In the genomic region with DNA sequence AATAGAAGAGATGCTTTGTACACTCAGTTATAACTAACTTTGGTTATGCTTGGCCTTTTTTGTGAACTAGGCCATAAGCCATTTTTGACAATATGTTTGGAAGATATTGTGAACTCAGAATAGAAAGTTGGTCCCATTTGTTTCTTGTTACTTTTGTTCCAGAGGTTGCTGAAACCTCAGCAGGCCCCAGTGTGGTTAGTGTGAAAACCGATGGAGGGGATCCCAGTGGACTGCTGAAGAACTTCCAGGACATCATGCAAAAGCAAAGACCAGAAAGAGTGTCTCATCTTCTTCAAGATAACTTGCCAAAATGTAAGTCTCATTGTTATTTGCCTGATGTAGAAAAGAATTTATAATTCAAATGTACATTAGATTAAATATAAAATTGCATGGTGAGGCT, we compare ENCODE assay signal across 19 cellular contexts. TPM values are rescaled to one million over a fixed set of nuclear protein-coding genes. Genes with fewer than 3 reads are reported as not detected.
"Had no signal": no experiment of that assay in that cellular context is flagged by ENCODE, and none has a peak within 500 bp of the region (broad histone marks: within the 10 kb centered on the region; RNA-seq: fewer than 3 reads in every experiment).

No MANE protein-coding gene starts in this region.

- DNase-seq: activated CD4-positive, alpha-beta T cell treated with anti-CD3 and anti-CD28 coated beads, Interleukin-2, amount 10 ng/mL, durations not matched to agents 7 days and 5 days; activated CD4-positive, CD25-positive, alpha-beta regulatory T cell; activated effector memory CD4-positive, alpha-beta T cell treated with anti-CD3 and anti-CD28 coated beads, Interleukin-2, amount 50 U/mL, for 16 hours; activated T-cell treated with anti-CD3 and anti-CD28 coated beads for 4 hours; aorta; effector memory CD4-positive, alpha-beta T cell; left cardiac atrium; midbrain; stimulated activated CD4-positive, alpha-beta T cell treated with anti-CD3 and anti-CD28 coated beads, Interleukin-12 subunit alpha, Interleukin-12 subunit beta, amount 100 ng/mL, for 4 hours; stimulated activated CD4-positive, alpha-beta T cell treated with anti-CD3 and anti-CD28 coated beads, Interleukin-2, amount 100 ng/mL, for 24 hours; thyroid gland had no signal

- ATAC-seq: gastroesophageal sphincter, left cardiac atrium had no signal

- H3K9me3 ChIP-seq: gastroesophageal sphincter, pancreas, thyroid gland had no signal

- H3K4me3 ChIP-seq: gastroesophageal sphincter, neural progenitor cell, pancreas, thyroid gland had no signal

- H3K27me3 Mint-ChIP-seq: activated CD4-positive, alpha-beta T cell treated with anti-CD3 and anti-CD28 coated beads, Interleukin-2, amount 10 ng/mL, durations not matched to agents 7 days and 5 days; dendritic cell treated with granulocyte-macrophage colony-stimulating factor and Interleukin-4, amounts not matched to agents 40 ng/mL and 50 ng/mL, for 4 days had no signal

- H3K27me3 ChIP-seq: gastroesophageal sphincter, neural progenitor cell, pancreas, thyroid gland had no signal

- H3K27ac ChIP-seq: gastroesophageal sphincter, neural progenitor cell, pancreas, thyroid gland had no signal

- H3K27ac Mint-ChIP-seq: activated CD4-positive, alpha-beta T cell treated with anti-CD3 and anti-CD28 coated beads, Interleukin-2, amount 10 ng/mL, durations not matched to agents 7 days and 5 days; dendritic cell treated with granulocyte-macrophage colony-stimulating factor and Interleukin-4, amounts not matched to agents 40 ng/mL and 50 ng/mL, for 4 days; neural progenitor cell; T-helper 2 cell treated with Interferon-gamma antibody and Interleukin-4, amounts not matched to agents 5 μg/mL and 100 μg/mL, for 36 hours had no signal

- H3K4me3 Mint-ChIP-seq: activated CD4-positive, alpha-beta T cell treated with anti-CD3 and anti-CD28 coated beads, Interleukin-2, amount 10 ng/mL, durations not matched to agents 7 days and 5 days; neural progenitor cell; T-helper 2 cell treated with Interferon-gamma antibody and Interleukin-4, amounts not matched to agents 5 μg/mL and 100 μg/mL, for 36 hours had no signal

- H3K9me3 Mint-ChIP-seq: activated CD4-positive, alpha-beta T cell treated with anti-CD3 and anti-CD28 coated beads, Interleukin-2, amount 10 ng/mL, durations not matched to agents 7 days and 5 days; activated naive CD4-positive, alpha-beta T cell treated with anti-CD3 and anti-CD28 coated beads, Interleukin-2, amount 50 U/mL, for 72 hours; dendritic cell treated with granulocyte-macrophage colony-stimulating factor and Interleukin-4, amounts not matched to agents 40 ng/mL and 50 ng/mL, for 4 days; neural progenitor cell; T-helper 2 cell treated with Interferon-gamma antibody and Interleukin-4, amounts not matched to agents 5 μg/mL and 100 μg/mL, for 36 hours had no signal

RNA-seq across cellular contexts. Expression of a gene that starts 21.7 kb away (rescaled TPM):
- total RNA-seq: gastroesophageal sphincter, lung microvascular endothelial cell, renal cortical epithelial cell had no signal
- polyA plus RNA-seq: aorta had no signal
